In genomic region chr19:41597600-41598041, GRCh38 we compare ENCODE assay signal across 8 cellular contexts. TPM values are rescaled to one million over a fixed set of nuclear protein-coding genes. Genes with fewer than 3 reads are reported as not detected.
DNase-seq lines count a peak whose midpoint lies in the region; ATAC-seq and TF ChIP-seq lines count a peak whose summit lies in the region.

No MANE protein-coding gene starts in this region.

- no peaks in the 10 kb centered on the region for H3K27me3 ChIP-seq in right atrium auricular region

- TF ChIP-seq CTCF in GM13976 (IDR thresholded peaks at IDR 0.05; ENCODE audit: borderline replicate concordance, control extremely low read depth, extremely low read depth, insufficient read depth, missing control alignments) (peak; percentile 96), right atrium auricular region (IDR thresholded peaks at IDR 0.05) (peak; percentile 73 to 90)

- DNase-seq in 8988T: peak; percentile 50
- peak; percentile 83 for DNase-seq in GM13976 (ENCODE audit: low spot score)
- DNase-seq in NCI-H146 (lab: John Stamatoyannopoulos, UW): peak; percentile 53
- DNase-seq in T-helper 2 cell: peak; percentile 18 to 67 (median 57)
- peak; percentile 54 for DNase-seq in amniotic epithelial cell (ENCODE audit: low read depth)
- DNase-seq in right atrium auricular region (ENCODE audit: low spot score): peak; percentile 85
- peak; percentile 6 for DNase-seq in skeletal muscle cell (ENCODE audit: low read depth)

- H3K27ac ChIP-seq in right atrium auricular region: no peak overlapping the region

- in situ Hi-C loops in GM13976 (cut with MboI; ENCODE audit: low sequenced_read_pairs, unreplicated experiment): no loop called here

- no peaks in the 10 kb centered on the region for H3K36me3 ChIP-seq in right atrium auricular region

- no peaks in the 10 kb centered on the region for H3K4me1 ChIP-seq in right atrium auricular region

- peaks cover 0 to 6% of the 10 kb centered on the region in 2 donors for H3K9me3 ChIP-seq in right atrium auricular region

- H3K4me3 ChIP-seq in right atrium auricular region (no peak overlapping the region), skeletal muscle cell (ENCODE audit: low read depth, low read length) (no peak overlapping the region)

- ATAC-seq in GM18517 (IDR thresholded peaks at IDR 0.05; ENCODE audit: unreplicated experiment): no peak

RNA-seq across cellular contexts. Expression of gene CEACAM21, which starts 21.7 kb away (rescaled TPM):
- total RNA-seq in right atrium auricular region: 1 to 10 TPM in 1 of 2 donors, not detected in 1; 1.3 TPM

RNA-seq across cellular contexts. Expression of gene CEACAM4, which starts 29.3 kb away (rescaled TPM):
- under 1 TPM in 1 of 2 donors, not detected in 1; 0.67 TPM for total RNA-seq in right atrium auricular region

Comparison
In these comparisons a context has a peak if more than half of its experiments do, and no peak if none do; other contexts are left out.
1. DNase-seq: peak in every context shown above with its lines; median percentile 85 in right atrium auricular region; 83 in GM13976; 57 in T-helper 2 cell; 54 in amniotic epithelial cell; 53 in NCI-H146; 50 in 8988T; 6 in skeletal muscle cell.